ENCODE assay signal across 1 cellular context in genomic region chr7:19944363-19945120, GRCh38.
TF ChIP-seq lines count a peak whose summit lies in the region.

No MANE protein-coding gene starts in this region.

TF ChIP-seq in SK-N-SH, 30 proteins besides CTCF, POLR2A, EP300 and RAD21 (continued from another document):
- TF ChIP-seq IRF3 (IDR thresholded peaks at IDR 0.05; ENCODE audit: low read depth, low read length) = no peak
- TF ChIP-seq ZBTB33 (IDR thresholded peaks at IDR 0.05; ENCODE audit: borderline replicate concordance, low read depth) = no peak
- no peak for TF ChIP-seq NFIC (IDR thresholded peaks at IDR 0.05; ENCODE audit: borderline replicate concordance)
- TF ChIP-seq RCOR1 (IDR thresholded peaks at IDR 0.05; ENCODE audit: low read length) = no peak
- TF ChIP-seq GABPA (IDR thresholded peaks at IDR 0.05; ENCODE audit: low read depth) = no peak
- TF ChIP-seq CHD2 (IDR thresholded peaks at IDR 0.05; ENCODE audit: low read length, partially characterized antibody) = no peak
- no peak for TF ChIP-seq FOSL2 (IDR thresholded peaks at IDR 0.05; ENCODE audit: borderline replicate concordance, low read depth)
